2 cellular contexts compared by ENCODE assay signal in genomic region chr3:185208836-185209235, GRCh38.
TF ChIP-seq lines count a peak whose summit lies in the region.

No MANE protein-coding gene starts in this region.

TF ChIP-seq in HEK293, 187 proteins besides CTCF, POLR2A, EP300 and RAD21 (continued from another document):
- TF ChIP-seq ZNF280C (tag by site-specific recombination; IDR thresholded peaks at IDR 0.05) = no peak
TF ChIP-seq in HEK293: peak in this region for 1.

TF ChIP-seq in GM12878, 131 proteins besides CTCF, POLR2A, EP300 and RAD21 (continued from another document):
- TF ChIP-seq, protein P1, sequence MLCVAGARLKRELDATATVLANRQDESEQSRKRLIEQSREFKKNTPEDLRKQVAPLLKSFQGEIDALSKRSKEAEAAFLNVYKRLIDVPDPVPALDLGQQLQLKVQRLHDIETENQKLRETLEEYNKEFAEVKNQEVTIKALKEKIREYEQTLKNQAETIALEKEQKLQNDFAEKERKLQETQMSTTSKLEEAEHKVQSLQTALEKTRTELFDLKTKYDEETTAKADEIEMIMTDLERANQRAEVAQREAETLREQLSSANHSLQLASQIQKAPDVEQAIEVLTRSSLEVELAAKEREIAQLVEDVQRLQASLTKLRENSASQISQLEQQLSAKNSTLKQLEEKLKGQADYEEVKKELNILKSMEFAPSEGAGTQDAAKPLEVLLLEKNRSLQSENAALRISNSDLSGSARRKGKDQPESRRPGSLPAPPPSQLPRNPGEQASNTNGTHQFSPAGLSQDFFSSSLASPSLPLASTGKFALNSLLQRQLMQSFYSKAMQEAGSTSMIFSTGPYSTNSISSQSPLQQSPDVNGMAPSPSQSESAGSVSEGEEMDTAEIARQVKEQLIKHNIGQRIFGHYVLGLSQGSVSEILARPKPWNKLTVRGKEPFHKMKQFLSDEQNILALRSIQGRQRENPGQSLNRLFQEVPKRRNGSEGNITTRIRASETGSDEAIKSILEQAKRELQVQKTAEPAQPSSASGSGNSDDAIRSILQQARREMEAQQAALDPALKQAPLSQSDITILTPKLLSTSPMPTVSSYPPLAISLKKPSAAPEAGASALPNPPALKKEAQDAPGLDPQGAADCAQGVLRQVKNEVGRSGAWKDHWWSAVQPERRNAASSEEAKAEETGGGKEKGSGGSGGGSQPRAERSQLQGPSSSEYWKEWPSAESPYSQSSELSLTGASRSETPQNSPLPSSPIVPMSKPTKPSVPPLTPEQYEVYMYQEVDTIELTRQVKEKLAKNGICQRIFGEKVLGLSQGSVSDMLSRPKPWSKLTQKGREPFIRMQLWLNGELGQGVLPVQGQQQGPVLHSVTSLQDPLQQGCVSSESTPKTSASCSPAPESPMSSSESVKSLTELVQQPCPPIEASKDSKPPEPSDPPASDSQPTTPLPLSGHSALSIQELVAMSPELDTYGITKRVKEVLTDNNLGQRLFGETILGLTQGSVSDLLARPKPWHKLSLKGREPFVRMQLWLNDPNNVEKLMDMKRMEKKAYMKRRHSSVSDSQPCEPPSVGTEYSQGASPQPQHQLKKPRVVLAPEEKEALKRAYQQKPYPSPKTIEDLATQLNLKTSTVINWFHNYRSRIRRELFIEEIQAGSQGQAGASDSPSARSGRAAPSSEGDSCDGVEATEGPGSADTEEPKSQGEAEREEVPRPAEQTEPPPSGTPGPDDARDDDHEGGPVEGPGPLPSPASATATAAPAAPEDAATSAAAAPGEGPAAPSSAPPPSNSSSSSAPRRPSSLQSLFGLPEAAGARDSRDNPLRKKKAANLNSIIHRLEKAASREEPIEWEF (IDR thresholded peaks at IDR 0.05; ENCODE audit: insufficient replicate concordance, low read depth, low read length) = no peak
- TF ChIP-seq, protein P2, sequence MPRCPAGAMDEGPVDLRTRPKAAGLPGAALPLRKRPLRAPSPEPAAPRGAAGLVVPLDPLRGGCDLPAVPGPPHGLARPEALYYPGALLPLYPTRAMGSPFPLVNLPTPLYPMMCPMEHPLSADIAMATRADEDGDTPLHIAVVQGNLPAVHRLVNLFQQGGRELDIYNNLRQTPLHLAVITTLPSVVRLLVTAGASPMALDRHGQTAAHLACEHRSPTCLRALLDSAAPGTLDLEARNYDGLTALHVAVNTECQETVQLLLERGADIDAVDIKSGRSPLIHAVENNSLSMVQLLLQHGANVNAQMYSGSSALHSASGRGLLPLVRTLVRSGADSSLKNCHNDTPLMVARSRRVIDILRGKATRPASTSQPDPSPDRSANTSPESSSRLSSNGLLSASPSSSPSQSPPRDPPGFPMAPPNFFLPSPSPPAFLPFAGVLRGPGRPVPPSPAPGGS (IDR thresholded peaks at IDR 0.05; ENCODE audit: borderline replicate concordance, insufficient read depth, low read depth, low read length, poor library complexity, severe bottlenecking) = no peak
- TF ChIP-seq WRNIP1 (IDR thresholded peaks at IDR 0.05; ENCODE audit: borderline replicate concordance, low read depth, low read length) (no peak), YBX1 (IDR thresholded peaks at IDR 0.05) (no peak), NR2C1 (IDR thresholded peaks at IDR 0.05) (no peak), BRCA1 (IDR thresholded peaks at IDR 0.05; ENCODE audit: low read depth, low read length) (no peak), CREB1 (IDR thresholded peaks at IDR 0.05; ENCODE audit: low read depth) (no peak), FOXK2 (IDR thresholded peaks at IDR 0.05) (no peak), FOS (IDR thresholded peaks at IDR 0.05; ENCODE audit: borderline replicate concordance, extremely low read depth, insufficient read length) (no peak), NR2F1 (conservative IDR thresholded peaks at IDR 0.05) (no peak), MYC (IDR thresholded peaks at IDR 0.05; ENCODE audit: insufficient read depth, insufficient read length, insufficient replicate concordance, low read length, severe bottlenecking) (no peak), CEBPB (IDR thresholded peaks at IDR 0.05; ENCODE audit: borderline replicate concordance in 1 of 2, low read depth in 2 of 2, low read length in 2 of 2) (no peak), SREBF2 (IDR thresholded peaks at IDR 0.05; ENCODE audit: low read length) (no peak), SIX5 (IDR thresholded peaks at IDR 0.05; ENCODE audit: low read depth, low read length, severe bottlenecking) (no peak), TCF7 (IDR thresholded peaks at IDR 0.05; ENCODE audit: borderline replicate concordance) (no peak)
- TF ChIP-seq, protein P3, sequence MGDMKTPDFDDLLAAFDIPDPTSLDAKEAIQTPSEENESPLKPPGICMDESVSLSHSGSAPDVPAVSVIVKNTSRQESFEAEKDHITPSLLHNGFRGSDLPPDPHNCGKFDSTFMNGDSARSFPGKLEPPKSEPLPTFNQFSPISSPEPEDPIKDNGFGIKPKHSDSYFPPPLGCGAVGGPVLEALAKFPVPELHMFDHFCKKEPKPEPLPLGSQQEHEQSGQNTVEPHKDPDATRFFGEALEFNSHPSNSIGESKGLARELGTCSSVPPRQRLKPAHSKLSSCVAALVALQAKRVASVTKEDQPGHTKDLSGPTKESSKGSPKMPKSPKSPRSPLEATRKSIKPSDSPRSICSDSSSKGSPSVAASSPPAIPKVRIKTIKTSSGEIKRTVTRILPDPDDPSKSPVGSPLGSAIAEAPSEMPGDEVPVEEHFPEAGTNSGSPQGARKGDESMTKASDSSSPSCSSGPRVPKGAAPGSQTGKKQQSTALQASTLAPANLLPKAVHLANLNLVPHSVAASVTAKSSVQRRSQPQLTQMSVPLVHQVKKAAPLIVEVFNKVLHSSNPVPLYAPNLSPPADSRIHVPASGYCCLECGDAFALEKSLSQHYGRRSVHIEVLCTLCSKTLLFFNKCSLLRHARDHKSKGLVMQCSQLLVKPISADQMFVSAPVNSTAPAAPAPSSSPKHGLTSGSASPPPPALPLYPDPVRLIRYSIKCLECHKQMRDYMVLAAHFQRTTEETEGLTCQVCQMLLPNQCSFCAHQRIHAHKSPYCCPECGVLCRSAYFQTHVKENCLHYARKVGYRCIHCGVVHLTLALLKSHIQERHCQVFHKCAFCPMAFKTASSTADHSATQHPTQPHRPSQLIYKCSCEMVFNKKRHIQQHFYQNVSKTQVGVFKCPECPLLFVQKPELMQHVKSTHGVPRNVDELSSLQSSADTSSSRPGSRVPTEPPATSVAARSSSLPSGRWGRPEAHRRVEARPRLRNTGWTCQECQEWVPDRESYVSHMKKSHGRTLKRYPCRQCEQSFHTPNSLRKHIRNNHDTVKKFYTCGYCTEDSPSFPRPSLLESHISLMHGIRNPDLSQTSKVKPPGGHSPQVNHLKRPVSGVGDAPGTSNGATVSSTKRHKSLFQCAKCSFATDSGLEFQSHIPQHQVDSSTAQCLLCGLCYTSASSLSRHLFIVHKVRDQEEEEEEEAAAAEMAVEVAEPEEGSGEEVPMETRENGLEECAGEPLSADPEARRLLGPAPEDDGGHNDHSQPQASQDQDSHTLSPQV (IDR thresholded peaks at IDR 0.05) = no peak
